ENCODE assay signal across 16 cellular contexts in the genomic region with DNA sequence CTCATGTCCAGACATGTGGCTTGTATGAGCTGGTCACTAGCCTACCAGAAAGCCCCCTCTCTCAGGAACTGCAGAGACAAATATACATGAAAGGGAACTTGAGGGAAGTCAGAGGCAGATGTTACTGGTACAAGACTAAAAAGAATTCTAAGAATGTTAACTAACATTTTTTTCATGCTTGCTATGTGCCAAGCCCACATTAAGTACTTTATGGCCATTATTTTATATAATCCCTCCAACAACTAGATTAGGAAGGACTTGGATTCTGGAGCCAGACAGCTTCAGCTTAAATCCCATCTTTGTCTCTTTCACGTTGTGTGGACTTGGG. TPM values are rescaled to one million over a fixed set of nuclear protein-coding genes. Genes with fewer than 3 reads are reported as not detected.
A peak's percentile ranks its signal among the peaks of the same experiment; 100 is the strongest.
DNase-seq lines count a peak whose midpoint lies in the region; ATAC-seq and TF ChIP-seq lines count a peak whose summit lies in the region.
"Had no signal": no experiment of that assay in that cellular context is flagged by ENCODE, and none has a peak within 500 bp of the region (broad histone marks: within the 10 kb centered on the region; RNA-seq: fewer than 3 reads in every experiment).

No MANE protein-coding gene starts in this region.

- H4K5ac ChIP-seq in mesendoderm (ENCODE audit: low read length), result no peak overlapping the region

- peaks cover 12% of the 10 kb centered on the region for H3K4me1 ChIP-seq in mesendoderm (ENCODE audit: control insufficient read depth, low read depth, low read length)
- H3K4me1 ChIP-seq: parathyroid adenoma had no signal

- no peaks in the 10 kb centered on the region for H3K27me3 ChIP-seq in mesendoderm (ENCODE audit: insufficient read depth, low read length, poor library complexity)

- H3K27me3 Mint-ChIP-seq in HFFc6 (ENCODE audit: insufficient read depth), result peaks cover 13% of the 10 kb centered on the region
- no peaks in the 10 kb centered on the region for H3K27me3 Mint-ChIP-seq in activated CD8-positive, alpha-beta T cell treated with anti-CD3 and anti-CD28 coated beads, Interleukin-2, amount 10 ng/mL, durations not matched to agents 7 days and 5 days (ENCODE audit: low read depth)
- no peaks in the 10 kb centered on the region for H3K27me3 Mint-ChIP-seq in activated CD4-positive, alpha-beta T cell treated with anti-CD3 and anti-CD28 coated beads for 36 hours
- H3K27me3 Mint-ChIP-seq: dendritic cell treated with granulocyte-macrophage colony-stimulating factor and Interleukin-4, amounts not matched to agents 40 ng/mL and 50 ng/mL, for 4 days had no signal

- DNase-seq in AG10803 (ENCODE audit: low read depth) (peak; percentile 44), HFFc6 (no peak), mesendoderm (no peak)
- no peak for DNase-seq in activated CD8-positive, alpha-beta T cell treated with anti-CD3 and anti-CD28 coated beads, Interleukin-2, amount 10 ng/mL, durations not matched to agents 7 days and 5 days
- no peak for DNase-seq in stimulated activated CD4-positive, alpha-beta T cell treated with anti-CD3 and anti-CD28 coated beads, Interleukin-15, amount 100 ng/mL, for 24 hours
- DNase-seq in activated CD4-positive, alpha-beta T cell treated with anti-CD3 and anti-CD28 coated beads for 36 hours, result no peak
- DNase-seq: activated effector memory CD4-positive, alpha-beta T cell treated with Interleukin-2 at 50 U/mL for 16 hours; AML-193; left ventricle myocardium superior; NCI-H2081 had no signal

- H3K4me1 Mint-ChIP-seq in HFFc6 (ENCODE audit: low read depth), result peaks cover 30% of the 10 kb centered on the region
- H3K4me1 Mint-ChIP-seq in activated CD8-positive, alpha-beta T cell treated with anti-CD3 and anti-CD28 coated beads, Interleukin-2, amount 10 ng/mL, durations not matched to agents 7 days and 5 days (ENCODE audit: low read depth), result peaks cover 43% of the 10 kb centered on the region
- peaks cover 41% of the 10 kb centered on the region for H3K4me1 Mint-ChIP-seq in activated CD4-positive, alpha-beta T cell treated with anti-CD3 and anti-CD28 coated beads for 36 hours

- intact Hi-C loops in activated CD4-positive, alpha-beta T cell treated with anti-CD3 and anti-CD28 coated beads for 36 hours (cut with DNase I, micrococcal nuclease), result loop anchor here in 1 of 2 experiments (5.0 kb wide), 1 partner anchor 216 kb away; no protein-coding TSS in a partner anchor

- H3K9me3 Mint-ChIP-seq in HFFc6, result no peaks in the 10 kb centered on the region
- no peaks in the 10 kb centered on the region for H3K9me3 Mint-ChIP-seq in activated CD8-positive, alpha-beta T cell treated with anti-CD3 and anti-CD28 coated beads, Interleukin-2, amount 10 ng/mL, durations not matched to agents 7 days and 5 days (ENCODE audit: insufficient read depth)
- no peaks in the 10 kb centered on the region for H3K9me3 Mint-ChIP-seq in activated CD4-positive, alpha-beta T cell treated with anti-CD3 and anti-CD28 coated beads for 36 hours (ENCODE audit: low read depth)
- H3K9me3 Mint-ChIP-seq: dendritic cell treated with granulocyte-macrophage colony-stimulating factor and Interleukin-4, amounts not matched to agents 40 ng/mL and 50 ng/mL, for 4 days had no signal

- H3K56ac ChIP-seq in mesendoderm (ENCODE audit: low read length), result peak overlapping the region; percentile 56

- no peak overlapping the region for H3K23ac ChIP-seq in mesendoderm (ENCODE audit: low read length)

- H2BK15ac ChIP-seq in mesendoderm (replicated peaks; ENCODE audit: low read depth), result no peak overlapping the region

- no peak overlapping the region for H2AK5ac ChIP-seq in mesendoderm (ENCODE audit: low read length)

- TF ChIP-seq CTCF in AG10803 (conservative IDR thresholded peaks at IDR 0.05; ENCODE audit: low read length) (no peak), HFFc6 (IDR thresholded peaks at IDR 0.05) (no peak)

- no peak overlapping the region for H3K27ac ChIP-seq in mesendoderm (ENCODE audit: low read depth, low read length)
- H3K27ac ChIP-seq: parathyroid adenoma, thoracic aorta had no signal

- no peaks in the 10 kb centered on the region for H3K36me3 Mint-ChIP-seq in HFFc6 (ENCODE audit: low read depth)
- peaks cover 56% of the 10 kb centered on the region for H3K36me3 Mint-ChIP-seq in activated CD8-positive, alpha-beta T cell treated with anti-CD3 and anti-CD28 coated beads, Interleukin-2, amount 10 ng/mL, durations not matched to agents 7 days and 5 days (ENCODE audit: low read depth)
- peaks cover 24% of the 10 kb centered on the region for H3K36me3 Mint-ChIP-seq in activated CD4-positive, alpha-beta T cell treated with anti-CD3 and anti-CD28 coated beads for 36 hours (ENCODE audit: low read depth)

- peaks cover 34% of the 10 kb centered on the region for H3K79me2 ChIP-seq in mesendoderm (ENCODE audit: control insufficient read depth, insufficient read depth, low read length)
- H3K79me2 ChIP-seq: parathyroid adenoma had no signal

- H3K36me3 ChIP-seq in mesendoderm (ENCODE audit: control insufficient read depth, insufficient read depth, low read length), result peaks cover 9% of the 10 kb centered on the region
- H3K36me3 ChIP-seq: thoracic aorta had no signal

- ATAC-seq in activated CD8-positive, alpha-beta T cell treated with anti-CD3 and anti-CD28 coated beads, Interleukin-2, amount 10 ng/mL, durations not matched to agents 7 days and 5 days, result no peak
- ATAC-seq in GM19395 (IDR thresholded peaks at IDR 0.05; ENCODE audit: unreplicated experiment) (no peak), GM19452 (IDR thresholded peaks at IDR 0.05; ENCODE audit: unreplicated experiment) (no peak)
- ATAC-seq in activated CD4-positive, alpha-beta T cell treated with anti-CD3 and anti-CD28 coated beads for 36 hours, result no peak
- ATAC-seq: left ventricle myocardium superior, Panc1 had no signal

- H4K8ac ChIP-seq in mesendoderm (ENCODE audit: low read depth, low read length), result no peak overlapping the region

- H2BK120ac ChIP-seq in mesendoderm (ENCODE audit: low read depth, low read length), result no peak overlapping the region

- peaks cover 29% of the 10 kb centered on the region for H3K79me1 ChIP-seq in mesendoderm (ENCODE audit: low read length)

- no CpG with 5 or more reads among the region's 1 CpG for WGBS in mesendoderm (ENCODE audit: extremely low coverage, insufficient coverage, low lambda C conversion rate)

- peak overlapping the region; percentile 45 for H3K4me3 Mint-ChIP-seq in HFFc6
- no peak overlapping the region for H3K4me3 Mint-ChIP-seq in activated CD8-positive, alpha-beta T cell treated with anti-CD3 and anti-CD28 coated beads, Interleukin-2, amount 10 ng/mL, durations not matched to agents 7 days and 5 days
- no peak overlapping the region for H3K4me3 Mint-ChIP-seq in activated CD4-positive, alpha-beta T cell treated with anti-CD3 and anti-CD28 coated beads for 36 hours
- H3K4me3 Mint-ChIP-seq: dendritic cell treated with granulocyte-macrophage colony-stimulating factor and Interleukin-4, amounts not matched to agents 40 ng/mL and 50 ng/mL, for 4 days had no signal

- no peak overlapping the region for H3K4me2 ChIP-seq in mesendoderm (ENCODE audit: low read length)

- H3K4me3 ChIP-seq in AG10803 (ENCODE audit: low read length) (no peak overlapping the region), mesendoderm (ENCODE audit: low read length) (no peak overlapping the region)
- H3K4me3 ChIP-seq: thoracic aorta had no signal

- H2BK5ac ChIP-seq in mesendoderm (ENCODE audit: low read length), result peak overlapping the region; percentile 19

- peak overlapping the region; percentile 21; the same call in 1 of the 2 replicates for H3K27ac Mint-ChIP-seq in HFFc6
- peak overlapping the region; percentile 75 for H3K27ac Mint-ChIP-seq in activated CD8-positive, alpha-beta T cell treated with anti-CD3 and anti-CD28 coated beads, Interleukin-2, amount 10 ng/mL, durations not matched to agents 7 days and 5 days
- H3K27ac Mint-ChIP-seq in activated CD4-positive, alpha-beta T cell treated with anti-CD3 and anti-CD28 coated beads for 36 hours, result no peak overlapping the region
- H3K27ac Mint-ChIP-seq: dendritic cell treated with granulocyte-macrophage colony-stimulating factor and Interleukin-4, amounts not matched to agents 40 ng/mL and 50 ng/mL, for 4 days had no signal

- H3K18ac ChIP-seq in mesendoderm (ENCODE audit: low read length), result no peak overlapping the region

- no peak overlapping the region for H3K4ac ChIP-seq in mesendoderm (ENCODE audit: low read depth, low read length)

- CTCF ChIA-PET in activated CD8-positive, alpha-beta T cell treated with anti-CD3 and anti-CD28 coated beads, Interleukin-2, amount 10 ng/mL, durations not matched to agents 7 days and 5 days (lab: Charles Lee), result interaction anchor here (0.9 to 1.4 kb wide), 3 partner anchors 9 to 64 kb away, joined by 3 read pairs; no protein-coding TSS in a partner anchor
- CTCF ChIA-PET in activated CD4-positive, alpha-beta T cell treated with anti-CD3 and anti-CD28 coated beads for 36 hours (lab: Charles Lee), result interaction anchor here (0.9 to 1.2 kb wide), 2 partner anchors 23 to 152 kb away, joined by 3 to 4 read pairs; no protein-coding TSS in a partner anchor

- no peak overlapping the region for H3K9ac ChIP-seq in mesendoderm (ENCODE audit: low read length)
- H3K9ac ChIP-seq: parathyroid adenoma had no signal

- POLR2A ChIA-PET in activated CD8-positive, alpha-beta T cell treated with anti-CD3 and anti-CD28 coated beads, Interleukin-2, amount 10 ng/mL, durations not matched to agents 7 days and 5 days (lab: Charles Lee), result interaction anchor here (0.7 kb wide), 1 partner anchor 67 kb away, joined by 3 read pairs; no protein-coding TSS in a partner anchor
- POLR2A ChIA-PET in activated CD4-positive, alpha-beta T cell treated with anti-CD3 and anti-CD28 coated beads for 36 hours (lab: Charles Lee), result interaction anchor here (0.6 kb wide), 1 partner anchor 76 kb away, joined by 3 read pairs; no protein-coding TSS in a partner anchor

RNA-seq across cellular contexts. Expression of a gene that starts 24.6 kb away (rescaled TPM):
- under 1 TPM; 0.05 to 0.17 (median 0.09) TPM for total RNA-seq in HFFc6 (2021; fragmentation: NEBNext Ultra II Directional; extraction: Animal tissue kit (Norgen Biotek cat#: 25700))
- 10 to 100 TPM; 13.9 to 14.8 TPM for total RNA-seq in activated CD8-positive, alpha-beta T cell treated with anti-CD3 and anti-CD28 coated beads, Interleukin-2, amount 10 ng/mL, durations not matched to agents 7 days and 5 days
- polyA plus RNA-seq in mesendoderm (2013, experiment 1 of 2), result 9.7 TPM
- 10.1 TPM for polyA plus RNA-seq in mesendoderm (2013, experiment 2 of 2)
- total RNA-seq in activated CD4-positive, alpha-beta T cell treated with anti-CD3 and anti-CD28 coated beads for 36 hours, result 1 to 10 TPM; 6.4 to 8.3 TPM

Comparison
In these comparisons a context has a peak if more than half of its experiments do, and no peak if none do; other contexts are left out.
1. RNA of a gene that starts 24.6 kb away (total RNA-seq): 13.9 to 14.8 TPM in activated CD8-positive, alpha-beta T cell treated with anti-CD3 and anti-CD28 coated beads, Interleukin-2, amount 10 ng/mL, durations not matched to agents 7 days and 5 days and 6.4 to 8.3 TPM in activated CD4-positive, alpha-beta T cell treated with anti-CD3 and anti-CD28 coated beads for 36 hours; 0.05 to 0.17 TPM in HFFc6; every median in the first group is over 4 times any median in the second.